In genomic region chr1:248821641-248822040, GRCh38 we compare ENCODE assay signal across 16 cellular contexts. TPM values are rescaled to one million over a fixed set of nuclear protein-coding genes. Genes with fewer than 3 reads are reported as not detected.
DNase-seq lines count a peak whose midpoint lies in the region; ATAC-seq, FAIRE-seq and TF ChIP-seq lines count a peak whose summit lies in the region.
"Had no signal": no experiment of that assay in that cellular context is flagged by ENCODE, and none has a peak within 500 bp of the region (broad histone marks: within the 10 kb centered on the region; RNA-seq: fewer than 3 reads in every experiment).

No MANE protein-coding gene starts in this region.

- peak overlapping the region; percentile 52 to 83; a peak in 5 of 6 replicates for H3K27ac ChIP-seq in A549
- H3K27ac ChIP-seq in CD4-positive, alpha-beta memory T cell (ENCODE audit: low read depth, low read length): no peak overlapping the region
- H3K27ac ChIP-seq in brain microvascular endothelial cell: peak overlapping the region; percentile 17
- no peak overlapping the region for H3K27ac ChIP-seq in naive thymus-derived CD4-positive, alpha-beta T cell (ENCODE audit: low read depth, low read length)
- H3K27ac ChIP-seq: C4-2B, prostate gland had no signal

- no peak for TF ChIP-seq POLR2A in A549 (IDR thresholded peaks at IDR 0.05; ENCODE audit: low read length)

- H3K9me3 ChIP-seq in A549: no peaks in the 10 kb centered on the region
- no peaks in the 10 kb centered on the region for H3K9me3 ChIP-seq in CD4-positive, alpha-beta memory T cell (ENCODE audit: control insufficient read depth in 1 of 2, low read length in 2 of 2)
- no peaks in the 10 kb centered on the region for H3K9me3 ChIP-seq in naive thymus-derived CD4-positive, alpha-beta T cell (ENCODE audit: control insufficient read depth in 2 of 3, low read length in 3 of 3)
- H3K9me3 ChIP-seq: prostate gland had no signal

- WGBS in A549 (ENCODE audit: missing lambda C conversion rate): 89% methylated on average over 5 of the region's 7 CpGs

- no peak for ATAC-seq in A549
- ATAC-seq in naive thymus-derived CD4-positive, alpha-beta T cell: no peak
- no peak for ATAC-seq in GM18517 (IDR thresholded peaks at IDR 0.05; ENCODE audit: unreplicated experiment)

- peak overlapping the region; percentile 30 for H3K4me2 ChIP-seq in A549

- no peak for FAIRE-seq in A549 (lab: Jason Lieb, UNC)
- FAIRE-seq: urothelium cell line had no signal

- intact Hi-C loops in CD4-positive, alpha-beta memory T cell (cut with micrococcal nuclease): no loop called here
- intact Hi-C loops in naive thymus-derived CD4-positive, alpha-beta T cell (cut with micrococcal nuclease): no loop called here

- H3K4me1 ChIP-seq in A549: peaks cover 46% of the 10 kb centered on the region
- peaks cover 83% of the 10 kb centered on the region for H3K4me1 ChIP-seq in CD4-positive, alpha-beta memory T cell (ENCODE audit: insufficient read depth, low read length)
- peaks cover 48 to 75% of the 10 kb centered on the region in 2 donors for H3K4me1 ChIP-seq in naive thymus-derived CD4-positive, alpha-beta T cell (ENCODE audit: control insufficient read depth in 2 of 2, insufficient read depth in 2 of 2, low read length in 2 of 2)

- H3K36me3 Mint-ChIP-seq in CD4-positive, alpha-beta memory T cell: peaks cover 11 to 73% of the 10 kb centered on the region in 2 donors
- H3K36me3 Mint-ChIP-seq in naive thymus-derived CD4-positive, alpha-beta T cell: peaks cover 0 to 37% (median 19%) of the 10 kb centered on the region in 5 donors

- peaks cover 0 to 4% (median 0%) of the 10 kb centered on the region in 8 donors for H3K9me3 Mint-ChIP-seq in CD4-positive, alpha-beta memory T cell
- peaks cover 0 to 3% (median 0%) of the 10 kb centered on the region in 11 donors for H3K9me3 Mint-ChIP-seq in naive thymus-derived CD4-positive, alpha-beta T cell
- H3K9me3 Mint-ChIP-seq: activated naive CD8-positive, alpha-beta T cell treated with anti-CD3 and anti-CD28 coated beads for 36 hours had no signal

- H3K27ac Mint-ChIP-seq in CD4-positive, alpha-beta memory T cell: peak overlapping the region in 3 of 7 donors; percentile 1 to 52 (median 24)
- peak overlapping the region in 4 of 9 donors; percentile 28 to 98 (median 56) for H3K27ac Mint-ChIP-seq in naive thymus-derived CD4-positive, alpha-beta T cell
- H3K27ac Mint-ChIP-seq: activated naive CD8-positive, alpha-beta T cell treated with anti-CD3 and anti-CD28 coated beads for 36 hours had no signal

- peaks cover 30% of the 10 kb centered on the region for H3K36me3 ChIP-seq in CD4-positive, alpha-beta memory T cell (ENCODE audit: insufficient read depth, low read length)
- H3K36me3 ChIP-seq in brain microvascular endothelial cell (replicated peaks): peaks cover 30% of the 10 kb centered on the region
- peaks cover 0 to 33% (median 0%) of the 10 kb centered on the region in 3 experiments for H3K36me3 ChIP-seq in naive thymus-derived CD4-positive, alpha-beta T cell (ENCODE audit: control insufficient read depth in 2 of 3, insufficient read depth in 3 of 3, low read length in 3 of 3)
- H3K36me3 ChIP-seq: prostate gland had no signal

- TF ChIP-seq RAD21 in A549 (conservative IDR thresholded peaks at IDR 0.05 in 1 of 2, IDR thresholded peaks at IDR 0.05 in 1 of 2): no peak

- TF ChIP-seq CTCF in A549 (IDR thresholded peaks at IDR 0.05) (no peak), brain microvascular endothelial cell (IDR thresholded peaks at IDR 0.05; ENCODE audit: low read depth, low read length, missing control alignments) (no peak), GM10248 (IDR thresholded peaks at IDR 0.05; ENCODE audit: control extremely low read depth, extremely low read depth, low read depth, missing control alignments) (no peak)

- no peaks in the 10 kb centered on the region for H3K27me3 Mint-ChIP-seq in CD4-positive, alpha-beta memory T cell
- no peaks in the 10 kb centered on the region for H3K27me3 Mint-ChIP-seq in naive thymus-derived CD4-positive, alpha-beta T cell
- H3K27me3 Mint-ChIP-seq: activated naive CD8-positive, alpha-beta T cell treated with anti-CD3 and anti-CD28 coated beads for 36 hours had no signal

- in situ Hi-C loops in brain microvascular endothelial cell (cut with HindIII; ENCODE audit: low pct_ligation_motif_present, low sequenced_read_pairs): no loop called here
- in situ Hi-C loops in KBM-7 (cut with MboI; ENCODE audit: low pct_unique_long_range_greater_than_20kb, low sequenced_read_pairs): no loop called here

- no peaks in the 10 kb centered on the region for H3K27me3 ChIP-seq in CD4-positive, alpha-beta memory T cell (ENCODE audit: insufficient read depth, low read length)
- H3K27me3 ChIP-seq in brain microvascular endothelial cell (replicated peaks): no peaks in the 10 kb centered on the region
- no peaks in the 10 kb centered on the region for H3K27me3 ChIP-seq in naive thymus-derived CD4-positive, alpha-beta T cell (ENCODE audit: control insufficient read depth in 2 of 2, insufficient read depth in 2 of 2, low read length in 2 of 2)

- H3K4me3 Mint-ChIP-seq in CD4-positive, alpha-beta memory T cell: peak overlapping the region in 5 of 8 donors; percentile 21 to 96 (median 36)
- H3K4me3 Mint-ChIP-seq in naive thymus-derived CD4-positive, alpha-beta T cell: peak overlapping the region in 9 of 10 donors; percentile 25 to 99 (median 95)
- H3K4me3 Mint-ChIP-seq: activated naive CD8-positive, alpha-beta T cell treated with anti-CD3 and anti-CD28 coated beads for 36 hours had no signal

- H3K4me3 ChIP-seq in A549 (no peak overlapping the region), brain microvascular endothelial cell (ENCODE audit: low read depth, low read length) (no peak overlapping the region)
- H3K4me3 ChIP-seq in CD4-positive, alpha-beta memory T cell (ENCODE audit: low read length in 2 of 2): no peak overlapping the region
- no peak overlapping the region for H3K4me3 ChIP-seq in naive thymus-derived CD4-positive, alpha-beta T cell (ENCODE audit: low read length)
- H3K4me3 ChIP-seq: prostate gland had no signal

- DNase-seq in A549 (ENCODE audit: low read depth in 1 of 2, low spot score in 1 of 2) (no peak), brain microvascular endothelial cell (no peak), GM10248 (ENCODE audit: extremely low spot score) (no peak), HuH-7 (ENCODE audit: low spot score) (no peak), KBM-7 (no peak)
- no peak for DNase-seq in CD4-positive, alpha-beta memory T cell
- DNase-seq in naive thymus-derived CD4-positive, alpha-beta T cell: no peak
- DNase-seq: activated naive CD8-positive, alpha-beta T cell treated with anti-CD3 and anti-CD28 coated beads for 36 hours; cortex of kidney; KG1; NCI-H1694 treated with DMSO at 0.1 percent for 48 hours; stimulated activated CD4-positive, alpha-beta T cell treated with anti-CD3 and anti-CD28 coated beads, Interleukin-2, amount 100 ng/mL, for 48 hours had no signal

- H3K4me1 Mint-ChIP-seq in CD4-positive, alpha-beta memory T cell: peaks cover 57 to 99% (median 80%) of the 10 kb centered on the region in 4 donors
- H3K4me1 Mint-ChIP-seq in naive thymus-derived CD4-positive, alpha-beta T cell: peaks cover 69 to 97% (median 88%) of the 10 kb centered on the region in 7 donors

- POLR2A ChIA-PET in A549 (lab: Yijun Ruan, JAX) (interaction anchor here (1.8 kb wide), 1 partner anchor 37 kb away, joined by 6 read pairs; the partner anchor contains the start of gene ZNF692), GM10248 (lab: Yijun Ruan, JAX) (no interaction called here)
- POLR2A ChIA-PET in CD4-positive, alpha-beta memory T cell (lab: Charles Lee; ENCODE audit: partially characterized antibody): no interaction called here
- POLR2A ChIA-PET in naive thymus-derived CD4-positive, alpha-beta T cell (lab: Charles Lee): interaction anchor here (0.6 to 1.2 kb wide), 5 partner anchors 12 to 216 kb away, joined by 3 to 8 read pairs (median 3); partner anchors contain the start of genes ZNF672 and ZNF692

- CTCF ChIA-PET in A549 (lab: Yijun Ruan, JAX) (interaction anchor here (1.6 to 1.9 kb wide), 4 partner anchors 10 to 43 kb away, joined by 3 to 6 read pairs (median 5); no protein-coding TSS in a partner anchor), GM10248 (lab: Yijun Ruan, JAX) (interaction anchor here (0.8 to 7.9 kb wide), 3 partner anchors 9 to 200 kb away, joined by 3 to 41 read pairs (median 13); no protein-coding TSS in a partner anchor)
- CTCF ChIA-PET in CD4-positive, alpha-beta memory T cell (lab: Charles Lee; ENCODE audit: partially characterized antibody): interaction anchor here (1.4 kb wide), 1 partner anchor 204 kb away, joined by 3 read pairs; no protein-coding TSS in a partner anchor
- CTCF ChIA-PET in naive thymus-derived CD4-positive, alpha-beta T cell (lab: Charles Lee): no interaction called here

- no peak for TF ChIP-seq EP300 in A549 (IDR thresholded peaks at IDR 0.05)

RNA-seq across cellular contexts. Expression of gene SH3BP5L, which starts 4.1 kb away (rescaled TPM):
- polyA plus RNA-seq in A549 (2011; rRNA removed): 10.9 and 12.1 TPM in 2 replicates
- 11.5 and 14.8 TPM in 2 replicates for polyA plus RNA-seq in A549 (2012; cell fraction: cytosol; rRNA removed)
- polyA plus RNA-seq in A549 (2012; cell fraction: nucleus; rRNA removed): 22.5 and 25.0 TPM in 2 replicates
- 14.1 to 15.8 TPM (median 14.3 TPM) in 3 replicates for polyA plus RNA-seq in A549 (2017; fragmentation: RNase III; extraction: RNeasy Plus Mini Kit Qiagen cat#74134 plus additional on column Dnase treatment)
- 16.8 and 16.9 TPM in 2 replicates for polyA minus RNA-seq in A549 (2011; rRNA and poly(A)+ RNA removed)
- total RNA-seq in CD4-positive, alpha-beta memory T cell: 10 to 100 TPM; 40.9 to 43.4 TPM
- 1 to 10 TPM in 1 of 2 donors, under 1 TPM in 1; 0.77 to 4.4 TPM for polyA plus RNA-seq in CD4-positive, alpha-beta memory T cell
- 10 to 100 TPM; 22.5 to 51.1 (median 33.3) TPM for total RNA-seq in naive thymus-derived CD4-positive, alpha-beta T cell
- polyA plus RNA-seq in naive thymus-derived CD4-positive, alpha-beta T cell: 1 to 10 TPM; 4.4 to 7.3 TPM

RNA-seq across cellular contexts. Expression of gene ZNF672, which starts 16.4 kb away (rescaled TPM):
- polyA plus RNA-seq in A549 (2011; rRNA removed) (20.4 and 20.6 TPM in 2 replicates), A549 (2017; fragmentation: RNase III; extraction: RNeasy Plus Mini Kit Qiagen cat#74134 plus additional on column Dnase treatment) (15.6 to 18.9 TPM (median 17.8 TPM) in 3 replicates)
- polyA plus RNA-seq in A549 (2012; cell fraction: cytosol; rRNA removed): 20.6 and 28.1 TPM in 2 replicates
- polyA plus RNA-seq in A549 (2012; cell fraction: nucleus; rRNA removed): 28.7 and 43.5 TPM in 2 replicates
- 31.5 and 33.3 TPM in 2 replicates for polyA minus RNA-seq in A549 (2011; rRNA and poly(A)+ RNA removed)
- total RNA-seq in CD4-positive, alpha-beta memory T cell: 10 to 100 TPM; 39.7 to 42.8 TPM
- 10 to 100 TPM; 12.4 to 29.2 TPM for polyA plus RNA-seq in CD4-positive, alpha-beta memory T cell
- 10 to 100 TPM; 28.7 to 49.8 (median 42.7) TPM for total RNA-seq in naive thymus-derived CD4-positive, alpha-beta T cell
- 10 to 100 TPM; 16.6 to 33.7 TPM for polyA plus RNA-seq in naive thymus-derived CD4-positive, alpha-beta T cell

RNA-seq across cellular contexts. Expression of gene ZNF692, which starts 37.2 kb away (rescaled TPM):
- 19.8 and 28.2 TPM in 2 replicates for polyA plus RNA-seq in A549 (2011; rRNA removed)
- 50.9 and 51.9 TPM in 2 replicates for polyA plus RNA-seq in A549 (2012; cell fraction: cytosol; rRNA removed)
- polyA plus RNA-seq in A549 (2012; cell fraction: nucleus; rRNA removed): 253 and 287 TPM in 2 replicates
- 44.0 to 47.5 TPM (median 46.8 TPM) in 3 replicates for polyA plus RNA-seq in A549 (2017; fragmentation: RNase III; extraction: RNeasy Plus Mini Kit Qiagen cat#74134 plus additional on column Dnase treatment)
- 11.4 and 13.9 TPM in 2 replicates for polyA minus RNA-seq in A549 (2011; rRNA and poly(A)+ RNA removed)
- total RNA-seq in CD4-positive, alpha-beta memory T cell: 10 to 100 TPM; 70.8 to 74.8 TPM
- 10 to 100 TPM; 10.9 to 13.0 TPM for polyA plus RNA-seq in CD4-positive, alpha-beta memory T cell
- total RNA-seq in naive thymus-derived CD4-positive, alpha-beta T cell: 10 to 100 TPM; 44.5 to 87.5 (median 68.0) TPM
- 10 to 100 TPM in 1 of 2 donors, 1 to 10 TPM in 1; 7.6 to 13.7 TPM for polyA plus RNA-seq in naive thymus-derived CD4-positive, alpha-beta T cell

Comparison
In these comparisons a context has a peak if more than half of its experiments do, and no peak if none do; other contexts are left out.
1. H3K27ac ChIP-seq: peak in A549 (2 of 2) and brain microvascular endothelial cell (single experiment); none in CD4-positive, alpha-beta memory T cell (single experiment) and naive thymus-derived CD4-positive, alpha-beta T cell (single experiment).
2. POLR2A ChIA-PET loops: an anchor here in A549 (1.8 kb wide) and naive thymus-derived CD4-positive, alpha-beta T cell (0.6 to 1.2 kb wide); none called in CD4-positive, alpha-beta memory T cell and GM10248.